In the genomic region with DNA sequence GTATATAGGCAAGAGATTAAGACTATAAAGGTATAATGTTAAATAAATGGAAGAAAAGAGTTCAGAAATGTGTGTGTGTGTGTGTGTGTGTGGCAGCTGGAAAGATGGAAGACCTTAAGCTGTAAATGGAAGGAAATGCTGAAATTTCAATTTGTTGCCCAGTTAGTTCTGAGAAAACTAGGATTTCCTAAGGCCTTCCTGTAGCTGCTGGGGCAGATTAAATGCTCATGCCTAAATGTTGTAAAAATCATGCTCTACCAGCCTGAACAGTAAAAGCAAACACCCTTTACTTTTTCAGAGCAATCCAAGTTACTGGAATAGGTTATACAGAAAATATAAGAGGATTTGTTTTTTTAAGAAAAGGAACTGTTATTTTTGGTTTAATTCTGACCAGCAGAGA, we compare ENCODE assay signal across 18 cellular contexts. TPM values are rescaled to one million over a fixed set of nuclear protein-coding genes. Genes with fewer than 3 reads are reported as not detected.
DNase-seq lines count a peak whose midpoint lies in the region; ATAC-seq, FAIRE-seq and TF ChIP-seq lines count a peak whose summit lies in the region.
"Had no signal": no experiment of that assay in that cellular context is flagged by ENCODE, and none has a peak within 500 bp of the region (broad histone marks: within the 10 kb centered on the region; RNA-seq: fewer than 3 reads in every experiment).

No MANE protein-coding gene starts in this region.

- TF ChIP-seq CTCF in astrocyte (IDR thresholded peaks at IDR 0.05; ENCODE audit: insufficient read depth, low read depth, low read length) (no peak), neutrophil (IDR thresholded peaks at IDR 0.05) (no peak), gastroesophageal sphincter (IDR thresholded peaks at IDR 0.05) (no peak)

- no peaks in the 10 kb centered on the region for H4K20me1 ChIP-seq in astrocyte (ENCODE audit: insufficient read depth, low read length)

- H3K79me2 ChIP-seq in astrocyte (ENCODE audit: insufficient read depth, low read length), result no peaks in the 10 kb centered on the region

- H3K4me1 Mint-ChIP-seq in astrocyte (ENCODE audit: low read depth, unreplicated experiment), result peaks cover 28% of the 10 kb centered on the region

- H3K27ac ChIP-seq in astrocyte (ENCODE audit: low read depth, low read length), result no peak overlapping the region
- H3K27ac ChIP-seq in neutrophil, result peak overlapping the region; percentile 77
- H3K27ac ChIP-seq in gastroesophageal sphincter, result no peak overlapping the region
- H3K27ac ChIP-seq: foreskin keratinocyte, skin epidermis had no signal

- no peaks in the 10 kb centered on the region for H3K9me3 ChIP-seq in astrocyte (ENCODE audit: insufficient read depth, low read depth, low read length)
- H3K9me3 ChIP-seq in neutrophil, result no peaks in the 10 kb centered on the region
- H3K9me3 ChIP-seq in gastroesophageal sphincter, result no peaks in the 10 kb centered on the region

- peak overlapping the region; percentile 75 for H3K27ac Mint-ChIP-seq in astrocyte (ENCODE audit: unreplicated experiment)
- H3K27ac Mint-ChIP-seq: activated naive CD4-positive, alpha-beta T cell treated with anti-CD3 and anti-CD28 coated beads for 36 hours had no signal

- DNase-seq in Kasumi-1 (lab: John Stamatoyannopoulos, UW) (peak; percentile 33 to 37), astrocyte (ENCODE audit: low read depth) (no peak), left lobe of liver (ENCODE audit: low spot score) (no peak), SHP77 (lab: John Stamatoyannopoulos, UW) (no peak), sciatic nerve (ENCODE audit: low spot score) (no peak), NCI-H1436 (lab: John Stamatoyannopoulos, UW) (no peak)
- DNase-seq: activated naive CD4-positive, alpha-beta T cell treated with anti-CD3 and anti-CD28 coated beads for 36 hours; aorta; foreskin keratinocyte; left colon; NCI-H1930; RPMI8226; stimulated activated CD8-positive, alpha-beta memory T cell treated with anti-CD3 and anti-CD28 coated beads, Interleukin-4, amount 100 ng/mL, for 48 hours had no signal

- H3K36me3 ChIP-seq in astrocyte (ENCODE audit: insufficient read depth, low read length) (no peaks in the 10 kb centered on the region), neutrophil (no peaks in the 10 kb centered on the region), gastroesophageal sphincter (no peaks in the 10 kb centered on the region)

- FAIRE-seq in astrocyte (lab: Jason Lieb, UNC), result no peak
- FAIRE-seq: GM19239 had no signal

- H2AFZ ChIP-seq in astrocyte (ENCODE audit: low read depth, low read length), result no peak overlapping the region

- H3K9me3 Mint-ChIP-seq in astrocyte (ENCODE audit: unreplicated experiment), result peaks cover 3% of the 10 kb centered on the region

- no peak overlapping the region for H3K4me3 ChIP-seq in astrocyte (ENCODE audit: insufficient read depth, low read depth, low read length)
- H3K4me3 ChIP-seq in neutrophil (ENCODE audit: low read depth in 1 of 2, low read length in 1 of 2), result peak overlapping the region in 1 of 2 experiments; percentile 3
- H3K4me3 ChIP-seq in gastroesophageal sphincter, result no peak overlapping the region
- H3K4me3 ChIP-seq: skin epidermis had no signal

- no peaks in the 10 kb centered on the region for H3K27me3 ChIP-seq in astrocyte (ENCODE audit: insufficient read depth, low read length)
- no peaks in the 10 kb centered on the region for H3K27me3 ChIP-seq in neutrophil
- H3K27me3 ChIP-seq in gastroesophageal sphincter, result no peaks in the 10 kb centered on the region
- H3K27me3 ChIP-seq: foreskin keratinocyte had no signal

- H3K4me2 ChIP-seq in astrocyte (ENCODE audit: low read length), result no peak overlapping the region

- H3K36me3 Mint-ChIP-seq in astrocyte (ENCODE audit: low read depth, unreplicated experiment), result peaks cover 4% of the 10 kb centered on the region

- no peak for TF ChIP-seq POLR2A in gastroesophageal sphincter (IDR thresholded peaks at IDR 0.05)

- no peak for TF ChIP-seq EP300 in gastroesophageal sphincter (IDR thresholded peaks at IDR 0.05)

- intact Hi-C loops in sciatic nerve (cut with DNase I), result no loop called here

- no peak overlapping the region for H3K9ac ChIP-seq in astrocyte (ENCODE audit: low read length)

- H3K27me3 Mint-ChIP-seq in astrocyte (ENCODE audit: low read depth, unreplicated experiment), result no peaks in the 10 kb centered on the region

- H3K4me3 Mint-ChIP-seq in astrocyte (ENCODE audit: unreplicated experiment), result no peak overlapping the region
- H3K4me3 Mint-ChIP-seq: activated naive CD4-positive, alpha-beta T cell treated with anti-CD3 and anti-CD28 coated beads for 36 hours had no signal

- peaks cover 7% of the 10 kb centered on the region for H3K4me1 ChIP-seq in astrocyte (ENCODE audit: insufficient read depth, low read length)
- H3K4me1 ChIP-seq in neutrophil (ENCODE audit: control insufficient read depth in 1 of 2, insufficient read depth in 1 of 2, low read depth in 1 of 2, low read length in 1 of 2), result peaks cover 47 to 55% of the 10 kb centered on the region in 2 experiments
- H3K4me1 ChIP-seq in gastroesophageal sphincter, result peaks cover 0 to 13% (median 0%) of the 10 kb centered on the region in 3 donors

- ATAC-seq in left lobe of liver (peak; percentile 12), sciatic nerve (no peak), gastroesophageal sphincter (no peak)
- ATAC-seq: foreskin keratinocyte, HCT116, left colon had no signal

RNA-seq across cellular contexts. Expression of a gene that starts 8.3 kb away (rescaled TPM):
- total RNA-seq in astrocyte (0.07 and 0.27 TPM in 2 replicates), left lobe of liver (5.5 TPM), sciatic nerve (0.67 TPM), gastroesophageal sphincter (under 1 TPM in 2 of 4 donors, not detected in 2; 0.12 to 0.16 TPM)

RNA-seq across cellular contexts. Expression of a gene that starts 30.8 kb away (rescaled TPM):
- 57.1 and 57.4 TPM in 2 replicates for total RNA-seq in astrocyte
- 49.0 TPM for total RNA-seq in left lobe of liver
- 71.4 TPM for total RNA-seq in sciatic nerve
- 100 to 1,000 TPM in 3 of 4 donors, 10 to 100 TPM in 1; 99.6 to 137 (median 115) TPM for total RNA-seq in gastroesophageal sphincter

RNA-seq across cellular contexts. Expression of a gene that starts 31.2 kb away (rescaled TPM):
- total RNA-seq in astrocyte (53.2 and 62.3 TPM in 2 replicates), left lobe of liver (158 TPM), sciatic nerve (30.0 TPM), gastroesophageal sphincter (100 to 1,000 TPM in 1 of 4 donors, 10 to 100 TPM in 3; 43.8 to 102 (median 58.5) TPM)

Comparison
In these comparisons a context has a peak if more than half of its experiments do, and no peak if none do; other contexts are left out.
1. DNase-seq: peak in Kasumi-1 (2 of 2); none in astrocyte (single experiment), left lobe of liver (single experiment), SHP77 (0 of 2), sciatic nerve (single experiment) and NCI-H1436 (single experiment).